ENCODE assay signal across 1 cellular context in genomic region chr12:71662861-71663560, GRCh38.
TF ChIP-seq lines count a peak whose summit lies in the region.

No MANE protein-coding gene starts in this region.

TF ChIP-seq in HEK293, 187 proteins besides CTCF, POLR2A, EP300 and RAD21 (continued from another document and continues in another):
- no peak for TF ChIP-seq ZNF280D (tag by site-specific recombination; IDR thresholded peaks at IDR 0.05)
- no peak for TF ChIP-seq ZSCAN4 (tag by site-specific recombination; IDR thresholded peaks at IDR 0.05)
- TF ChIP-seq ZNF76 (tag by site-specific recombination; IDR thresholded peaks at IDR 0.05; ENCODE audit: borderline replicate concordance, low read depth): no peak
- no peak for TF ChIP-seq ZNF544 (tag by site-specific recombination; IDR thresholded peaks at IDR 0.05)
- TF ChIP-seq ZNF837 (tag by site-specific recombination; IDR thresholded peaks at IDR 0.05): no peak
- TF ChIP-seq HOXC10 (CRISPR knock-in tag; IDR thresholded peaks at IDR 0.05): no peak
- TF ChIP-seq KLF9 (tag by site-specific recombination; IDR thresholded peaks at IDR 0.05; ENCODE audit: low read depth): peak; percentile 66
- TF ChIP-seq ZNF701 (tag by site-specific recombination; IDR thresholded peaks at IDR 0.05): no peak
- no peak for TF ChIP-seq ZNF157 (tag by site-specific recombination; IDR thresholded peaks at IDR 0.05)
- TF ChIP-seq ZNF214 (tag by site-specific recombination; IDR thresholded peaks at IDR 0.05; ENCODE audit: borderline replicate concordance): no peak
- no peak for TF ChIP-seq ZNF548 (tag by site-specific recombination; IDR thresholded peaks at IDR 0.05)
- no peak for TF ChIP-seq ZNF19 (tag by site-specific recombination; IDR thresholded peaks at IDR 0.05; ENCODE audit: low read depth)
- TF ChIP-seq ZNF169 (tag by site-specific recombination; IDR thresholded peaks at IDR 0.05): no peak
- no peak for TF ChIP-seq ZNF18 (tag by site-specific recombination; IDR thresholded peaks at IDR 0.05)
- no peak for TF ChIP-seq KLF1 (tag by site-specific recombination; IDR thresholded peaks at IDR 0.05)
- no peak for TF ChIP-seq PRDM2 (tag by site-specific recombination; IDR thresholded peaks at IDR 0.05; ENCODE audit: borderline replicate concordance)
- TF ChIP-seq GLI2 (tag by site-specific recombination; IDR thresholded peaks at IDR 0.05; ENCODE audit: borderline replicate concordance, low read depth): no peak
- no peak for TF ChIP-seq ZBTB49 (tag by site-specific recombination; IDR thresholded peaks at IDR 0.05; ENCODE audit: low read depth)
- TF ChIP-seq ZBTB8A (tag by site-specific recombination; IDR thresholded peaks at IDR 0.05): no peak
- no peak for TF ChIP-seq ZNF621 (tag by site-specific recombination; IDR thresholded peaks at IDR 0.05)
- no peak for TF ChIP-seq ZNF518A (tag by site-specific recombination; conservative IDR thresholded peaks at IDR 0.05; ENCODE audit: low read depth)
- TF ChIP-seq WT1 (tag by site-specific recombination; IDR thresholded peaks at IDR 0.05): no peak
- no peak for TF ChIP-seq BCL6B (tag by site-specific recombination; IDR thresholded peaks at IDR 0.05)
- no peak for TF ChIP-seq ZBTB48 (tag by site-specific recombination; IDR thresholded peaks at IDR 0.05)
- TF ChIP-seq ZNF704 (tag by site-specific recombination; IDR thresholded peaks at IDR 0.05): no peak
- no peak for TF ChIP-seq ZNF148 (tag by site-specific recombination; IDR thresholded peaks at IDR 0.05; ENCODE audit: borderline replicate concordance)
- TF ChIP-seq ZNF16 (tag by site-specific recombination; IDR thresholded peaks at IDR 0.05; ENCODE audit: low read depth): no peak
- no peak for TF ChIP-seq ZNF155 (tag by site-specific recombination; IDR thresholded peaks at IDR 0.05)
